Comparison of ENCODE assay signal across 8 cellular contexts in genomic region chr14:103649001-103649400, GRCh38.
"Had no signal": no experiment of that assay in that cellular context is flagged by ENCODE, and none has a peak within 500 bp of the region (broad histone marks: within the 10 kb centered on the region; RNA-seq: fewer than 3 reads in every experiment).

No MANE protein-coding gene starts in this region.

- H2AFZ ChIP-seq: GM23338 had no signal

- H3K4me2 ChIP-seq: GM23338 had no signal

- H3K4me1 Mint-ChIP-seq: H9 had no signal

- H3K9me3 Mint-ChIP-seq: GM23338, H9, IgD-negative memory B cell had no signal

- H3K4me3 ChIP-seq: GM23338 had no signal

- DNase-seq: H9, HCEC 1CT, KG1 had no signal

- H3K4me3 Mint-ChIP-seq: GM23338, H9, IgD-negative memory B cell had no signal

- ATAC-seq: GM23338 had no signal

- FAIRE-seq: H1, H54, HTR-8/SVneo had no signal

- H3K27me3 Mint-ChIP-seq: IgD-negative memory B cell had no signal

- H3K27ac Mint-ChIP-seq: GM23338, H9, IgD-negative memory B cell had no signal
